Comparison of ENCODE assay signal across 12 cellular contexts in the genomic region with DNA sequence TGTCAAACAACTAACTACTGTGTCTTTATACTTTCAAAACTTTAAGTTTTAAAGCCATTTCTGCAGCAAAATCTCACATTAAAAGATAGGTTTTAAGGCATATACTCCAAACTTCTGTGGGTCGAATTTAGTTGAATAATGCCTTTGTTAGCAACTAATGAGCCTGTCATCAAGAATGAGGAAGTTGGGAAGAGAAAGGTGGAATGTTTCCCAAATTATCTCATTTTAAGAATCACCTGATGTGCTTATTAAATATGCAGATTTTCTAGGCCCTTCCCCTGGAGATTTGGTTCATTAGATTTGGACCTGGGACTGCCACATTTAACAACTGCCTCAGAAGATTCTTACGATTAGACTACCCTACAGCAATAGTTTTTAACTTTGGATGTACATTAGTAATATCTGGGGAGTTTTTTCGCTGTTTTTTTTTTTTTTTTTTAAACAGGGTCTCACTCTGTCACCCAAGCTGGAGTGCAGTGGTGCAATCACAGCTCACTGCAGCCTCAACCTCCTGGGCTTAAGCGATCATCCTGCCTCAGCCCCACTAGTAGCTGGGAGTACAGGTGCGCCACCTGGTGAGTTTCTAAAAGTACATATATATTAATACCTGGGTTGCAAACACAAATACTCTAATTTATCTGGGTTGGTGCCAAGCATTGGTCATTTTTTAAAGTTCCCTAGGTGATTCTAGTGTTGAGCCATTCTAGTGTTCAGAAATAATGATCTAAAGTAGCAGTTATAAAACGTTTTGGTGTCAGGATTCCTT. TPM values are rescaled to one million over a fixed set of nuclear protein-coding genes. Genes with fewer than 3 reads are reported as not detected.
DNase-seq lines count a peak whose midpoint lies in the region; ATAC-seq and TF ChIP-seq lines count a peak whose summit lies in the region.
"Had no signal": no experiment of that assay in that cellular context is flagged by ENCODE, and none has a peak within 500 bp of the region (broad histone marks: within the 10 kb centered on the region; RNA-seq: fewer than 3 reads in every experiment).

No MANE protein-coding gene starts in this region.

- no peaks in the 10 kb centered on the region for H3K9me3 ChIP-seq in upper lobe of left lung

- CTCF ChIA-PET in activated CD4-positive, alpha-beta memory T cell treated with anti-CD3 and anti-CD28 coated beads for 36 hours (lab: Charles Lee): interaction anchor here (1.0 to 1.8 kb wide), 2 partner anchors 23 to 27 kb away, joined by 4 to 12 read pairs; no protein-coding TSS in a partner anchor

- no peaks in the 10 kb centered on the region for H3K27me3 ChIP-seq in upper lobe of left lung

- DNase-seq in activated CD4-positive, alpha-beta memory T cell treated with anti-CD3 and anti-CD28 coated beads for 36 hours: peak; percentile 15
- DNase-seq in Right ventricle myocardium superior (no peak), upper lobe of left lung (no peak), omental fat pad (ENCODE audit: low spot score) (no peak)
- DNase-seq: nephron progenitor cell had no signal

- no peaks in the 10 kb centered on the region for H3K27me3 Mint-ChIP-seq in activated CD4-positive, alpha-beta memory T cell treated with anti-CD3 and anti-CD28 coated beads for 36 hours
- H3K27me3 Mint-ChIP-seq: stimulated activated naive CD8-positive, alpha-beta T cell treated with anti-CD3 and anti-CD28 coated beads, Interleukin-15, Interleukin-2, amounts not matched to agents 100 ng/mL and 50 ng/mL, for 24 hours had no signal

- no peaks in the 10 kb centered on the region for H3K36me3 ChIP-seq in upper lobe of left lung

- POLR2A ChIA-PET in activated CD4-positive, alpha-beta memory T cell treated with anti-CD3 and anti-CD28 coated beads for 36 hours (lab: Charles Lee): no interaction called here

- no peaks in the 10 kb centered on the region for H3K4me1 ChIP-seq in upper lobe of left lung

- H3K36me3 Mint-ChIP-seq in activated CD4-positive, alpha-beta memory T cell treated with anti-CD3 and anti-CD28 coated beads for 36 hours: no peaks in the 10 kb centered on the region

- H3K27ac Mint-ChIP-seq in activated CD4-positive, alpha-beta memory T cell treated with anti-CD3 and anti-CD28 coated beads for 36 hours: no peak overlapping the region
- H3K27ac Mint-ChIP-seq: nephron progenitor cell; stimulated activated naive CD8-positive, alpha-beta T cell treated with anti-CD3 and anti-CD28 coated beads, Interleukin-15, Interleukin-2, amounts not matched to agents 100 ng/mL and 50 ng/mL, for 24 hours had no signal

- H3K4me3 Mint-ChIP-seq in activated CD4-positive, alpha-beta memory T cell treated with anti-CD3 and anti-CD28 coated beads for 36 hours: no peak overlapping the region
- H3K4me3 Mint-ChIP-seq: nephron progenitor cell; stimulated activated naive CD8-positive, alpha-beta T cell treated with anti-CD3 and anti-CD28 coated beads, Interleukin-15, Interleukin-2, amounts not matched to agents 100 ng/mL and 50 ng/mL, for 24 hours had no signal

- WGBS in upper lobe of left lung, 2 donors: 46 to 56% methylated on average over 6 of the region's 6 CpGs

- H3K4me1 Mint-ChIP-seq in activated CD4-positive, alpha-beta memory T cell treated with anti-CD3 and anti-CD28 coated beads for 36 hours (ENCODE audit: low read depth): peaks cover 18% of the 10 kb centered on the region

- TF ChIP-seq EP300 in upper lobe of left lung (IDR thresholded peaks at IDR 0.05): no peak

- ATAC-seq in GM19035 (IDR thresholded peaks at IDR 0.05; ENCODE audit: unreplicated experiment): peak; percentile 55
- ATAC-seq in HG03108 (IDR thresholded peaks at IDR 0.05; ENCODE audit: unreplicated experiment): peak; percentile 38
- ATAC-seq in GM18520 (IDR thresholded peaks at IDR 0.05; ENCODE audit: unreplicated experiment): no peak
- ATAC-seq in Right ventricle myocardium superior (ENCODE audit: poor library complexity): no peak
- ATAC-seq in upper lobe of left lung (ENCODE audit: low FRiP score in 2 of 2): no peak
- ATAC-seq in omental fat pad (ENCODE audit: low FRiP score): no peak

- intact Hi-C loops in activated CD4-positive, alpha-beta memory T cell treated with anti-CD3 and anti-CD28 coated beads for 36 hours (cut with micrococcal nuclease): loop anchor here (1.0 to 2.0 kb wide), 2 partner anchors 17 to 23 kb away; partner anchors contain the start of gene TASL
- intact Hi-C loops in Right ventricle myocardium superior (cut with DNase I): no loop called here

- no peaks in the 10 kb centered on the region for H3K9me3 Mint-ChIP-seq in activated CD4-positive, alpha-beta memory T cell treated with anti-CD3 and anti-CD28 coated beads for 36 hours
- H3K9me3 Mint-ChIP-seq: nephron progenitor cell; stimulated activated naive CD8-positive, alpha-beta T cell treated with anti-CD3 and anti-CD28 coated beads, Interleukin-15, Interleukin-2, amounts not matched to agents 100 ng/mL and 50 ng/mL, for 24 hours had no signal

- H3K27ac ChIP-seq in C4-2B (no peak overlapping the region), upper lobe of left lung (peak overlapping the region in 2 of 4 donors; percentile 39 to 42)

- no peak overlapping the region for H3K4me3 ChIP-seq in upper lobe of left lung

- peak; percentile 25 for TF ChIP-seq CTCF in C4-2B (conservative IDR thresholded peaks at IDR 0.05)
- no peak for TF ChIP-seq CTCF in upper lobe of left lung (IDR thresholded peaks at IDR 0.05)
- TF ChIP-seq CTCF in omental fat pad (IDR thresholded peaks at IDR 0.05): no peak

- no peak for TF ChIP-seq POLR2A in upper lobe of left lung (IDR thresholded peaks at IDR 0.05)

RNA-seq across cellular contexts. Expression of gene TASL, which starts 16.1 kb away (rescaled TPM):
- total RNA-seq in activated CD4-positive, alpha-beta memory T cell treated with anti-CD3 and anti-CD28 coated beads for 36 hours: 1 to 10 TPM; 1.1 to 1.6 TPM
- 0.30 TPM for total RNA-seq in Right ventricle myocardium superior
- 1 to 10 TPM; 1.2 to 7.2 (median 5.0) TPM for total RNA-seq in upper lobe of left lung
- total RNA-seq in omental fat pad: 1 to 10 TPM; 1.0 to 6.6 (median 3.2) TPM
- total RNA-seq: Daoy, endothelial cell of umbilical vein had no signal

RNA-seq across cellular contexts. Expression of gene GK, which starts 59.6 kb away (rescaled TPM):
- 100 to 1,000 TPM in 1 of 2 experiments, 10 to 100 TPM in 1; 95.2 to 100 TPM for total RNA-seq in activated CD4-positive, alpha-beta memory T cell treated with anti-CD3 and anti-CD28 coated beads for 36 hours
- total RNA-seq in Right ventricle myocardium superior (9.1 TPM), upper lobe of left lung (10 to 100 TPM; 19.6 to 63.9 (median 32.2) TPM), omental fat pad (10 to 100 TPM in 1 of 4 donors, 1 to 10 TPM in 3; 4.1 to 58.6 (median 6.7) TPM)

Comparison
In these comparisons a context has a peak if more than half of its experiments do, and no peak if none do; other contexts are left out.
1. ATAC-seq: peak in GM19035 (single experiment) and HG03108 (single experiment); none in GM18520 (single experiment), Right ventricle myocardium superior (single experiment), upper lobe of left lung (0 of 2) and omental fat pad (single experiment).